Comparison of ENCODE assay signal across 1 cellular context in genomic region chr7:75738975-75739795, GRCh38.
TF ChIP-seq lines count a peak whose summit lies in the region.

No MANE protein-coding gene starts in this region.

TF ChIP-seq in HEK293, 187 proteins besides CTCF, POLR2A, EP300 and RAD21 (continued from another document and continues in another):
- TF ChIP-seq SCRT2 (tag by site-specific recombination; IDR thresholded peaks at IDR 0.05) (no peak), WT1 (tag by site-specific recombination; IDR thresholded peaks at IDR 0.05) (no peak), ZNF48 (tag by site-specific recombination; IDR thresholded peaks at IDR 0.05) (no peak), ZNF398 (tag by site-specific recombination; IDR thresholded peaks at IDR 0.05) (0 out of 2 replicates have a peak, but pooled peaks have one; percentile 10), ZNF777 (tag by site-specific recombination; IDR thresholded peaks at IDR 0.05; ENCODE audit: borderline replicate concordance) (no peak), SP7 (tag by site-specific recombination; IDR thresholded peaks at IDR 0.05) (no peak), ZNF596 (tag by site-specific recombination; IDR thresholded peaks at IDR 0.05) (no peak), ZBTB48 (tag by site-specific recombination; IDR thresholded peaks at IDR 0.05) (no peak), ZNF514 (tag by site-specific recombination; IDR thresholded peaks at IDR 0.05) (no peak), ZSCAN30 (tag by site-specific recombination; IDR thresholded peaks at IDR 0.05) (0 out of 2 replicates have a peak, but pooled peaks have one; percentile 19), ZNF133 (tag by site-specific recombination; IDR thresholded peaks at IDR 0.05) (no peak), ZNF571 (tag by site-specific recombination; IDR thresholded peaks at IDR 0.05) (no peak), ZNF585B (tag by site-specific recombination; IDR thresholded peaks at IDR 0.05) (no peak), ZNF529 (tag by site-specific recombination; IDR thresholded peaks at IDR 0.05; ENCODE audit: insufficient replicate concordance) (no peak), ZNF621 (tag by site-specific recombination; IDR thresholded peaks at IDR 0.05) (no peak), FEZF1 (tag by site-specific recombination; IDR thresholded peaks at IDR 0.05) (no peak), PBX3 (CRISPR knock-in tag; IDR thresholded peaks at IDR 0.05) (peak; percentile 95), ZNF19 (tag by site-specific recombination; IDR thresholded peaks at IDR 0.05; ENCODE audit: low read depth) (no peak), ZNF837 (tag by site-specific recombination; IDR thresholded peaks at IDR 0.05) (no peak), EGR2 (tag by site-specific recombination; IDR thresholded peaks at IDR 0.05; ENCODE audit: low read depth) (peak; percentile 66), MZF1 (tag by site-specific recombination; IDR thresholded peaks at IDR 0.05; ENCODE audit: borderline replicate concordance) (no peak), ZNF335 (tag by site-specific recombination; conservative IDR thresholded peaks at IDR 0.05) (no peak), ZNF324 (tag by site-specific recombination; IDR thresholded peaks at IDR 0.05) (no peak), ZNF426 (tag by site-specific recombination; IDR thresholded peaks at IDR 0.05) (no peak), KLF9 (tag by site-specific recombination; IDR thresholded peaks at IDR 0.05; ENCODE audit: low read depth) (0 out of 2 replicates have a peak, but pooled peaks have one; percentile 32), ZNF175 (tag by site-specific recombination; IDR thresholded peaks at IDR 0.05) (no peak), ZNF404 (tag by site-specific recombination; IDR thresholded peaks at IDR 0.05) (no peak), ZSCAN5A (tag by site-specific recombination; IDR thresholded peaks at IDR 0.05) (no peak), ZNF530 (tag by site-specific recombination; IDR thresholded peaks at IDR 0.05; ENCODE audit: low read depth) (no peak), ZNF473 (tag by site-specific recombination; IDR thresholded peaks at IDR 0.05) (no peak), ZBTB1 (tag by site-specific recombination; IDR thresholded peaks at IDR 0.05) (no peak), ZNF266 (tag by site-specific recombination; IDR thresholded peaks at IDR 0.05; ENCODE audit: low read depth) (no peak), ZNF510 (tag by site-specific recombination; IDR thresholded peaks at IDR 0.05; ENCODE audit: insufficient replicate concordance) (no peak), ZFHX2 (tag by site-specific recombination; conservative IDR thresholded peaks at IDR 0.05) (peak; percentile 90), GLIS2 (tag by site-specific recombination; IDR thresholded peaks at IDR 0.05) (peak; percentile 92), HOXD13 (CRISPR knock-in tag; IDR thresholded peaks at IDR 0.05; ENCODE audit: borderline replicate concordance) (no peak), GLIS1 (tag by site-specific recombination; IDR thresholded peaks at IDR 0.05) (peak; percentile 61; the same call in 1 of the 2 replicates), GLI4 (tag by site-specific recombination; IDR thresholded peaks at IDR 0.05) (no peak), ZNF146 (tag by site-specific recombination; IDR thresholded peaks at IDR 0.05) (no peak), ZSCAN18 (tag by site-specific recombination; IDR thresholded peaks at IDR 0.05) (no peak), TCF7L2 (IDR thresholded peaks at IDR 0.05; ENCODE audit: borderline replicate concordance, low read depth, low read length) (no peak)
- TF ChIP-seq, protein P1, sequence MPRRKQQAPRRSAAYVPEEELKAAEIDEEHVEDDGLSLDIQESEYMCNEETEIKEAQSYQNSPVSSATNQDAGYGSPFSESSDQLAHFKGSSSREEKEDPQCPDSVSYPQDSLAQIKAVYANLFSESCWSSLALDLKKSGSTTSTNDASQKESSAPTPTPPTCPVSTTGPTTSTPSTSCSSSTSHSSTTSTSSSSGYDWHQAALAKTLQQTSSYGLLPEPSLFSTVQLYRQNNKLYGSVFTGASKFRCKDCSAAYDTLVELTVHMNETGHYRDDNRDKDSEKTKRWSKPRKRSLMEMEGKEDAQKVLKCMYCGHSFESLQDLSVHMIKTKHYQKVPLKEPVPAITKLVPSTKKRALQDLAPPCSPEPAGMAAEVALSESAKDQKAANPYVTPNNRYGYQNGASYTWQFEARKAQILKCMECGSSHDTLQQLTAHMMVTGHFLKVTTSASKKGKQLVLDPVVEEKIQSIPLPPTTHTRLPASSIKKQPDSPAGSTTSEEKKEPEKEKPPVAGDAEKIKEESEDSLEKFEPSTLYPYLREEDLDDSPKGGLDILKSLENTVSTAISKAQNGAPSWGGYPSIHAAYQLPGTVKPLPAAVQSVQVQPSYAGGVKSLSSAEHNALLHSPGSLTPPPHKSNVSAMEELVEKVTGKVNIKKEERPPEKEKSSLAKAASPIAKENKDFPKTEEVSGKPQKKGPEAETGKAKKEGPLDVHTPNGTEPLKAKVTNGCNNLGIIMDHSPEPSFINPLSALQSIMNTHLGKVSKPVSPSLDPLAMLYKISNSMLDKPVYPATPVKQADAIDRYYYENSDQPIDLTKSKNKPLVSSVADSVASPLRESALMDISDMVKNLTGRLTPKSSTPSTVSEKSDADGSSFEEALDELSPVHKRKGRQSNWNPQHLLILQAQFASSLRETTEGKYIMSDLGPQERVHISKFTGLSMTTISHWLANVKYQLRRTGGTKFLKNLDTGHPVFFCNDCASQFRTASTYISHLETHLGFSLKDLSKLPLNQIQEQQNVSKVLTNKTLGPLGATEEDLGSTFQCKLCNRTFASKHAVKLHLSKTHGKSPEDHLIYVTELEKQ (tag by site-specific recombination; IDR thresholded peaks at IDR 0.05; ENCODE audit: borderline replicate concordance), result no peak
- TF ChIP-seq, protein P2, sequence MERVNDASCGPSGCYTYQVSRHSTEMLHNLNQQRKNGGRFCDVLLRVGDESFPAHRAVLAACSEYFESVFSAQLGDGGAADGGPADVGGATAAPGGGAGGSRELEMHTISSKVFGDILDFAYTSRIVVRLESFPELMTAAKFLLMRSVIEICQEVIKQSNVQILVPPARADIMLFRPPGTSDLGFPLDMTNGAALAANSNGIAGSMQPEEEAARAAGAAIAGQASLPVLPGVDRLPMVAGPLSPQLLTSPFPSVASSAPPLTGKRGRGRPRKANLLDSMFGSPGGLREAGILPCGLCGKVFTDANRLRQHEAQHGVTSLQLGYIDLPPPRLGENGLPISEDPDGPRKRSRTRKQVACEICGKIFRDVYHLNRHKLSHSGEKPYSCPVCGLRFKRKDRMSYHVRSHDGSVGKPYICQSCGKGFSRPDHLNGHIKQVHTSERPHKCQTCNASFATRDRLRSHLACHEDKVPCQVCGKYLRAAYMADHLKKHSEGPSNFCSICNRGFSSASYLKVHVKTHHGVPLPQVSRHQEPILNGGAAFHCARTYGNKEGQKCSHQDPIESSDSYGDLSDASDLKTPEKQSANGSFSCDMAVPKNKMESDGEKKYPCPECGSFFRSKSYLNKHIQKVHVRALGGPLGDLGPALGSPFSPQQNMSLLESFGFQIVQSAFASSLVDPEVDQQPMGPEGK (tag by site-specific recombination; IDR thresholded peaks at IDR 0.05), result peak; percentile 53
- TF ChIP-seq, protein P3, sequence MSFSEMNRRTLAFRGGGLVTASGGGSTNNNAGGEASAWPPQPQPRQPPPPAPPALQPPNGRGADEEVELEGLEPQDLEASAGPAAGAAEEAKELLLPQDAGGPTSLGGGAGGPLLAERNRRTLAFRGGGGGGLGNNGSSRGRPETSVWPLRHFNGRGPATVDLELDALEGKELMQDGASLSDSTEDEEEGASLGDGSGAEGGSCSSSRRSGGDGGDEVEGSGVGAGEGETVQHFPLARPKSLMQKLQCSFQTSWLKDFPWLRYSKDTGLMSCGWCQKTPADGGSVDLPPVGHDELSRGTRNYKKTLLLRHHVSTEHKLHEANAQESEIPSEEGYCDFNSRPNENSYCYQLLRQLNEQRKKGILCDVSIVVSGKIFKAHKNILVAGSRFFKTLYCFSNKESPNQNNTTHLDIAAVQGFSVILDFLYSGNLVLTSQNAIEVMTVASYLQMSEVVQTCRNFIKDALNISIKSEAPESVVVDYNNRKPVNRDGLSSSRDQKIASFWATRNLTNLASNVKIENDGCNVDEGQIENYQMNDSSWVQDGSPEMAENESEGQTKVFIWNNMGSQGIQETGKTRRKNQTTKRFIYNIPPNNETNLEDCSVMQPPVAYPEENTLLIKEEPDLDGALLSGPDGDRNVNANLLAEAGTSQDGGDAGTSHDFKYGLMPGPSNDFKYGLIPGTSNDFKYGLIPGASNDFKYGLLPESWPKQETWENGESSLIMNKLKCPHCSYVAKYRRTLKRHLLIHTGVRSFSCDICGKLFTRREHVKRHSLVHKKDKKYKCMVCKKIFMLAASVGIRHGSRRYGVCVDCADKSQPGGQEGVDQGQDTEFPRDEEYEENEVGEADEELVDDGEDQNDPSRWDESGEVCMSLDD (tag by site-specific recombination; IDR thresholded peaks at IDR 0.05), result no peak
- TF ChIP-seq, protein P4, sequence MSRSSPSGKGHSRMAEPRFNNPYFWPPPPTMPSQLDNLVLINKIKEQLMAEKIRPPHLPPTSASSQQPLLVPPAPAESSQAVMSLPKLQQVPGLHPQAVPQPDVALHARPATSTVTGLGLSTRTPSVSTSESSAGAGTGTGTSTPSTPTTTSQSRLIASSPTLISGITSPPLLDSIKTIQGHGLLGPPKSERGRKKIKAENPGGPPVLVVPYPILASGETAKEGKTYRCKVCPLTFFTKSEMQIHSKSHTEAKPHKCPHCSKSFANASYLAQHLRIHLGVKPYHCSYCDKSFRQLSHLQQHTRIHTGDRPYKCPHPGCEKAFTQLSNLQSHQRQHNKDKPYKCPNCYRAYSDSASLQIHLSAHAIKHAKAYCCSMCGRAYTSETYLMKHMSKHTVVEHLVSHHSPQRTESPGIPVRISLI (tag by site-specific recombination; IDR thresholded peaks at IDR 0.05), result no peak
- TF ChIP-seq, protein P5, sequence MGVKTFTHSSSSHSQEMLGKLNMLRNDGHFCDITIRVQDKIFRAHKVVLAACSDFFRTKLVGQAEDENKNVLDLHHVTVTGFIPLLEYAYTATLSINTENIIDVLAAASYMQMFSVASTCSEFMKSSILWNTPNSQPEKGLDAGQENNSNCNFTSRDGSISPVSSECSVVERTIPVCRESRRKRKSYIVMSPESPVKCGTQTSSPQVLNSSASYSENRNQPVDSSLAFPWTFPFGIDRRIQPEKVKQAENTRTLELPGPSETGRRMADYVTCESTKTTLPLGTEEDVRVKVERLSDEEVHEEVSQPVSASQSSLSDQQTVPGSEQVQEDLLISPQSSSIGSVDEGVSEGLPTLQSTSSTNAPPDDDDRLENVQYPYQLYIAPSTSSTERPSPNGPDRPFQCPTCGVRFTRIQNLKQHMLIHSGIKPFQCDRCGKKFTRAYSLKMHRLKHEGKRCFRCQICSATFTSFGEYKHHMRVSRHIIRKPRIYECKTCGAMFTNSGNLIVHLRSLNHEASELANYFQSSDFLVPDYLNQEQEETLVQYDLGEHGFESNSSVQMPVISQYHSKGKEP (tag by site-specific recombination; IDR thresholded peaks at IDR 0.05), result no peak
- TF ChIP-seq, protein P6, sequence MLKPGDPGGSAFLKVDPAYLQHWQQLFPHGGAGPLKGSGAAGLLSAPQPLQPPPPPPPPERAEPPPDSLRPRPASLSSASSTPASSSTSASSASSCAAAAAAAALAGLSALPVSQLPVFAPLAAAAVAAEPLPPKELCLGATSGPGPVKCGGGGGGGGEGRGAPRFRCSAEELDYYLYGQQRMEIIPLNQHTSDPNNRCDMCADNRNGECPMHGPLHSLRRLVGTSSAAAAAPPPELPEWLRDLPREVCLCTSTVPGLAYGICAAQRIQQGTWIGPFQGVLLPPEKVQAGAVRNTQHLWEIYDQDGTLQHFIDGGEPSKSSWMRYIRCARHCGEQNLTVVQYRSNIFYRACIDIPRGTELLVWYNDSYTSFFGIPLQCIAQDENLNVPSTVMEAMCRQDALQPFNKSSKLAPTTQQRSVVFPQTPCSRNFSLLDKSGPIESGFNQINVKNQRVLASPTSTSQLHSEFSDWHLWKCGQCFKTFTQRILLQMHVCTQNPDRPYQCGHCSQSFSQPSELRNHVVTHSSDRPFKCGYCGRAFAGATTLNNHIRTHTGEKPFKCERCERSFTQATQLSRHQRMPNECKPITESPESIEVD (tag by site-specific recombination; IDR thresholded peaks at IDR 0.05), result no peak
